ENCODE assay signal across 26 cellular contexts in genomic region chr6:136086686-136087085, GRCh38.
DNase-seq lines count a peak whose midpoint lies in the region; ATAC-seq, FAIRE-seq and TF ChIP-seq lines count a peak whose summit lies in the region.
"Had no signal": no experiment of that assay in that cellular context is flagged by ENCODE, and none has a peak within 500 bp of the region (broad histone marks: within the 10 kb centered on the region; RNA-seq: fewer than 3 reads in every experiment).

No MANE protein-coding gene starts in this region.

- no peaks in the 10 kb centered on the region for H4K20me1 ChIP-seq in OCI-LY7 (ENCODE audit: insufficient read depth, low read length)

- H3K36me3 Mint-ChIP-seq in stimulated activated memory B cell treated with anti-CD40 and anti-IgM and Interleukin-4, amounts not matched to agents 10 μg/mL and 1 μg/mL and 100 μg/mL, for 72 hours = no peaks in the 10 kb centered on the region
- H3K36me3 Mint-ChIP-seq: activated naive CD8-positive, alpha-beta T cell treated with anti-CD3 and anti-CD28 coated beads, Interleukin-2, amount 10 ng/mL, durations not matched to agents 7 days and 5 days; IgD-negative memory B cell; natural killer cell had no signal

- TF ChIP-seq CTCF in fibroblast of pulmonary artery (IDR thresholded peaks at IDR 0.05; ENCODE audit: low read length, missing control alignments) (no peak), OCI-LY7 (conservative IDR thresholded peaks at IDR 0.05; ENCODE audit: low read length) (no peak)

- H3K4me1 Mint-ChIP-seq in stimulated activated memory B cell treated with anti-CD40 and anti-IgM and Interleukin-4, amounts not matched to agents 10 μg/mL and 1 μg/mL and 100 μg/mL, for 72 hours = no peaks in the 10 kb centered on the region
- H3K4me1 Mint-ChIP-seq: activated CD4-positive, alpha-beta T cell treated with anti-CD3 and anti-CD28 coated beads, Interleukin-2, amount 10 ng/mL, durations not matched to agents 7 days and 5 days; activated naive CD8-positive, alpha-beta T cell treated with anti-CD3 and anti-CD28 coated beads, Interleukin-2, amount 10 ng/mL, durations not matched to agents 7 days and 5 days; IgD-negative memory B cell had no signal

- CTCF ChIA-PET in OCI-LY7 (lab: Charles Lee; ENCODE audit: unreplicated experiment) = no interaction called here

- no peaks in the 10 kb centered on the region for H3K36me3 ChIP-seq in OCI-LY7 (ENCODE audit: insufficient read depth, low read length)
- H3K36me3 ChIP-seq: SJSA1 had no signal

- FAIRE-seq in HTR-8/SVneo (lab: Jason Lieb, UNC) = no peak
- FAIRE-seq: colon, endometrium, GM12892, islet of Langerhans had no signal

- H3K27me3 Mint-ChIP-seq in stimulated activated memory B cell treated with anti-CD40 and anti-IgM and Interleukin-4, amounts not matched to agents 10 μg/mL and 1 μg/mL and 100 μg/mL, for 72 hours = no peaks in the 10 kb centered on the region
- H3K27me3 Mint-ChIP-seq: activated CD4-positive, alpha-beta T cell treated with anti-CD3 and anti-CD28 coated beads, Interleukin-2, amount 10 ng/mL, durations not matched to agents 7 days and 5 days; CD4-positive, alpha-beta T cell; IgD-negative memory B cell had no signal

- DNase-seq in NCI-H1694 treated with DMSO at 0.1 percent for 48 hours (lab: John Stamatoyannopoulos, UW) = peak; percentile 23
- peak; percentile 55 for DNase-seq in fibroblast of pulmonary artery (ENCODE audit: low read depth)
- peak; percentile 80 for DNase-seq in myocyte (ENCODE audit: low read depth)
- DNase-seq in superior temporal gyrus (ENCODE audit: extremely low spot score) = peak; percentile 66
- no peak for DNase-seq in HTR-8/SVneo (ENCODE audit: insufficient read length, low spot score)
- no peak for DNase-seq in D341Med (ENCODE audit: low spot score)
- no peak for DNase-seq in OCI-LY7 (ENCODE audit: low spot score)
- DNase-seq: activated CD4-positive, alpha-beta T cell treated with anti-CD3 and anti-CD28 coated beads, Interleukin-2, amount 10 ng/mL, durations not matched to agents 7 days and 5 days; activated CD8-positive, alpha-beta memory T cell treated with anti-CD3 and anti-CD28 coated beads, Interleukin-2, amount 50 U/mL, for 4 hours; activated naive CD8-positive, alpha-beta T cell treated with anti-CD3 and anti-CD28 coated beads, Interleukin-2, amount 10 ng/mL, durations not matched to agents 7 days and 5 days; CD4-positive, alpha-beta T cell; mammary epithelial cell; natural killer cell; NCI-H146; NCI-H2227 treated with DMSO at 0.1 percent for 48 hours; NCI-H82 had no signal

- POLR2A ChIA-PET in OCI-LY7 (lab: Charles Lee) = no interaction called here

- no peak overlapping the region for H3K4me3 Mint-ChIP-seq in stimulated activated memory B cell treated with anti-CD40 and anti-IgM and Interleukin-4, amounts not matched to agents 10 μg/mL and 1 μg/mL and 100 μg/mL, for 72 hours
- H3K4me3 Mint-ChIP-seq: activated CD4-positive, alpha-beta T cell treated with anti-CD3 and anti-CD28 coated beads, Interleukin-2, amount 10 ng/mL, durations not matched to agents 7 days and 5 days; activated naive CD8-positive, alpha-beta T cell treated with anti-CD3 and anti-CD28 coated beads, Interleukin-2, amount 10 ng/mL, durations not matched to agents 7 days and 5 days; CD4-positive, alpha-beta T cell; IgD-negative memory B cell; natural killer cell; T-helper 1 cell treated with Interleukin-12 subunit alpha and Interleukin-12 subunit beta and Interleukin-4 antibody, amounts not matched to agents 30 μg/mL and 1 μg/mL, for 36 hours had no signal

- H3K9me2 ChIP-seq in OCI-LY7 (ENCODE audit: insufficient read depth, low read length) = no peaks in the 10 kb centered on the region

- no TSS peak for BruUV-seq in OCI-LY7 (replicated peaks; lab: Mats Ljungman, UMichigan)

- intact Hi-C loops in OCI-LY7 (cut with micrococcal nuclease; ENCODE audit: unreplicated experiment) = no loop called here

- H3K9me3 Mint-ChIP-seq in stimulated activated memory B cell treated with anti-CD40 and anti-IgM and Interleukin-4, amounts not matched to agents 10 μg/mL and 1 μg/mL and 100 μg/mL, for 72 hours = no peaks in the 10 kb centered on the region
- H3K9me3 Mint-ChIP-seq: activated CD4-positive, alpha-beta T cell treated with anti-CD3 and anti-CD28 coated beads, Interleukin-2, amount 10 ng/mL, durations not matched to agents 7 days and 5 days; activated naive CD8-positive, alpha-beta T cell treated with anti-CD3 and anti-CD28 coated beads, Interleukin-2, amount 10 ng/mL, durations not matched to agents 7 days and 5 days; activated T-helper 2 cell treated with anti-CD3 and anti-CD28 coated beads, Interferon-gamma antibody, Interleukin-2, Interleukin-4, amounts not matched to agents 10 μg/mL and 5 μg/mL and 100 μg/mL, durations not matched to agents 14 hours and 24 hours and 36 hours; CD4-positive, alpha-beta T cell; IgD-negative memory B cell; natural killer cell; T-helper 1 cell treated with Interleukin-12 subunit alpha and Interleukin-12 subunit beta and Interleukin-4 antibody, amounts not matched to agents 30 μg/mL and 1 μg/mL, for 36 hours had no signal

- no peak for ATAC-seq in stimulated activated memory B cell treated with anti-CD40 and anti-IgM and Interleukin-4, amounts not matched to agents 10 μg/mL and 1 μg/mL and 100 μg/mL, for 72 hours
- ATAC-seq: natural killer cell had no signal

- H3K4me3 ChIP-seq in fibroblast of pulmonary artery (replicated peaks; ENCODE audit: low read depth, low read length) (no peak overlapping the region), OCI-LY7 (ENCODE audit: low read depth, low read length, poor library complexity, severe bottlenecking) (no peak overlapping the region)
- H3K4me3 ChIP-seq: hepatocyte, SJSA1 had no signal

- H3K4me2 ChIP-seq in OCI-LY7 (ENCODE audit: low read length) = no peak overlapping the region
- H3K4me2 ChIP-seq: hepatocyte had no signal

- H3K27ac Mint-ChIP-seq in stimulated activated memory B cell treated with anti-CD40 and anti-IgM and Interleukin-4, amounts not matched to agents 10 μg/mL and 1 μg/mL and 100 μg/mL, for 72 hours = no peak overlapping the region
- H3K27ac Mint-ChIP-seq: activated CD4-positive, alpha-beta T cell treated with anti-CD3 and anti-CD28 coated beads, Interleukin-2, amount 10 ng/mL, durations not matched to agents 7 days and 5 days; activated naive CD8-positive, alpha-beta T cell treated with anti-CD3 and anti-CD28 coated beads, Interleukin-2, amount 10 ng/mL, durations not matched to agents 7 days and 5 days; activated T-helper 2 cell treated with anti-CD3 and anti-CD28 coated beads, Interferon-gamma antibody, Interleukin-2, Interleukin-4, amounts not matched to agents 10 μg/mL and 5 μg/mL and 100 μg/mL, durations not matched to agents 14 hours and 24 hours and 36 hours; CD4-positive, alpha-beta T cell; IgD-negative memory B cell; natural killer cell; T-helper 1 cell treated with Interleukin-12 subunit alpha and Interleukin-12 subunit beta and Interleukin-4 antibody, amounts not matched to agents 30 μg/mL and 1 μg/mL, for 36 hours had no signal

- no peaks in the 10 kb centered on the region for H3K79me2 ChIP-seq in OCI-LY7 (ENCODE audit: insufficient read depth, low read depth, low read length)
- H3K79me2 ChIP-seq: hepatocyte had no signal

- H2AFZ ChIP-seq in OCI-LY7 (ENCODE audit: low read length) = no peak overlapping the region
- H2AFZ ChIP-seq: hepatocyte had no signal

- H3K9me3 ChIP-seq in OCI-LY7 (ENCODE audit: low read length) = no peaks in the 10 kb centered on the region
- H3K9me3 ChIP-seq: SJSA1 had no signal

- no peak overlapping the region for H3K27ac ChIP-seq in OCI-LY7 (ENCODE audit: low read depth, low read length, poor library complexity, severe bottlenecking)
- H3K27ac ChIP-seq: hepatocyte, SJSA1 had no signal

- H3K4me1 ChIP-seq in OCI-LY7 (ENCODE audit: insufficient read depth, low read length, poor library complexity, severe bottlenecking) = no peaks in the 10 kb centered on the region
- H3K4me1 ChIP-seq: SJSA1 had no signal

Comparison
In these comparisons a context has a peak if more than half of its experiments do, and no peak if none do; other contexts are left out.
1. DNase-seq: peak in NCI-H1694 treated with DMSO at 0.1 percent for 48 hours (single experiment), fibroblast of pulmonary artery (single experiment), myocyte (single experiment) and superior temporal gyrus (single experiment); none in HTR-8/SVneo (single experiment), D341Med (single experiment) and OCI-LY7 (single experiment).